Comparison of ENCODE assay signal across 8 cellular contexts in genomic region chr10:71713135-71714040, GRCh38. TPM values are rescaled to one million over a fixed set of nuclear protein-coding genes. Genes with fewer than 3 reads are reported as not detected.
DNase-seq lines count a peak whose midpoint lies in the region; ATAC-seq and TF ChIP-seq lines count a peak whose summit lies in the region.

No MANE protein-coding gene starts in this region.

- H3K36me3 Mint-ChIP-seq in MCF 10A (ENCODE audit: insufficient read depth, unreplicated experiment) (no peaks in the 10 kb centered on the region), immature natural killer cell (no peaks in the 10 kb centered on the region)

- H3K27me3 Mint-ChIP-seq in MCF 10A (ENCODE audit: insufficient read depth, unreplicated experiment) (no peaks in the 10 kb centered on the region), immature natural killer cell (ENCODE audit: low read depth in 3 of 3) (no peaks in the 10 kb centered on the region)

- peak overlapping the region; percentile 41 for H3K4me3 Mint-ChIP-seq in MCF 10A (ENCODE audit: unreplicated experiment)
- H3K4me3 Mint-ChIP-seq in immature natural killer cell: peak overlapping the region; percentile 21 to 87 (median 55)

- H3K27ac ChIP-seq in Peyer's patch: peak overlapping the region; percentile 67 to 88 (median 78)

- H3K27me3 ChIP-seq in Peyer's patch (no peaks in the 10 kb centered on the region), skeletal muscle satellite cell (ENCODE audit: control insufficient read depth, insufficient read depth, low read length) (peaks cover 4% of the 10 kb centered on the region)

- ATAC-seq in HG03378 (IDR thresholded peaks at IDR 0.05; ENCODE audit: unreplicated experiment): no peak

- H3K4me2 ChIP-seq in skeletal muscle satellite cell (ENCODE audit: low read length): peak overlapping the region; percentile 73

- BruUV-seq in MCF 10A (replicated peaks; lab: Mats Ljungman, UMichigan): TSS peak; percentile 47

- peak overlapping the region; percentile 79 for H3K9ac ChIP-seq in skeletal muscle satellite cell (ENCODE audit: low read depth, low read length)

- H3K36me3 ChIP-seq in Peyer's patch (no peaks in the 10 kb centered on the region), skeletal muscle satellite cell (ENCODE audit: insufficient read depth, low read length) (no peaks in the 10 kb centered on the region)

- H3K9me3 Mint-ChIP-seq in MCF 10A (ENCODE audit: unreplicated experiment) (no peaks in the 10 kb centered on the region), immature natural killer cell (no peaks in the 10 kb centered on the region)

- TF ChIP-seq CTCF in Peyer's patch (IDR thresholded peaks at IDR 0.05): peak in 1 of 6 experiments; percentile 22
- TF ChIP-seq CTCF in MCF 10A (IDR thresholded peaks at IDR 0.05; ENCODE audit: unreplicated experiment): no peak

- TF ChIP-seq POLR2A in Peyer's patch (IDR thresholded peaks at IDR 0.05): no peak

- H3K27ac Mint-ChIP-seq in MCF 10A (ENCODE audit: low read depth, unreplicated experiment): peak overlapping the region; percentile 93
- peak overlapping the region; percentile 74 to 99 (median 84) for H3K27ac Mint-ChIP-seq in immature natural killer cell

- peak; percentile 56 for DNase-seq in ELR (ENCODE audit: low read depth)
- DNase-seq in Peyer's patch: peak in 2 of 3 donors; percentile 32 to 75
- DNase-seq in MCF 10A (ENCODE audit: unreplicated experiment): peak; percentile 97
- peak in 1 of 3 donors; percentile 53 for DNase-seq in immature natural killer cell
- no peak for DNase-seq in LoVo (ENCODE audit: low spot score)
- no peak for DNase-seq in HUDEP-2 (lab: John Stamatoyannopoulos, UW; ENCODE audit: unreplicated experiment in 76 of 76)

- H3K9me3 ChIP-seq in Peyer's patch (no peaks in the 10 kb centered on the region), skeletal muscle satellite cell (replicated peaks; ENCODE audit: low read length) (no peaks in the 10 kb centered on the region)

- H3K4me3 ChIP-seq in Peyer's patch (no peak overlapping the region), skeletal muscle satellite cell (ENCODE audit: low read length) (peak overlapping the region; percentile 19)

- peaks cover 5 to 35% (median 30%) of the 10 kb centered on the region in 4 donors for H3K4me1 ChIP-seq in Peyer's patch
- H3K4me1 ChIP-seq in skeletal muscle satellite cell (ENCODE audit: control insufficient read depth, insufficient read depth, low read length): peaks cover 23% of the 10 kb centered on the region

- intact Hi-C loops in MCF 10A (cut with micrococcal nuclease): loop anchor here (5.0 kb wide), 2 partner anchors 59 to 99 kb away; partner anchors contain the start of gene VSIR

- H3K4me1 Mint-ChIP-seq in MCF 10A (ENCODE audit: insufficient read depth, unreplicated experiment): peaks cover 23% of the 10 kb centered on the region
- peaks cover 27% of the 10 kb centered on the region in 2 donors for H3K4me1 Mint-ChIP-seq in immature natural killer cell

- POLR2A ChIA-PET in MCF 10A (lab: Yijun Ruan, JAX): interaction anchor here (0.6 to 3.8 kb wide), 8 partner anchors 15 to 506 kb away, joined by 3 to 19 read pairs (median 4); partner anchors contain the start of genes SLC29A3 and VSIR

- CTCF ChIA-PET in MCF 10A (lab: Yijun Ruan, JAX): interaction anchor here (0.9 to 3.1 kb wide), 6 partner anchors 12 to 399 kb away, joined by 3 to 14 read pairs (median 4); partner anchors contain the start of gene VSIR

RNA-seq across cellular contexts. Expression of gene C10orf105, which starts 6.2 kb away (rescaled TPM):
- total RNA-seq in Peyer's patch: under 1 TPM in 1 of 4 donors, not detected in 3; 0.27 TPM
- total RNA-seq in MCF 10A (2022): not detected in 2 replicates
- polyA plus RNA-seq in immature natural killer cell: under 1 TPM in 2 of 3 donors, not detected in 1; 0.09 to 0.11 TPM
- total RNA-seq in skeletal muscle satellite cell (2012; rRNA removed): not detected in 2 replicates

RNA-seq across cellular contexts. Expression of gene VSIR, which starts 59.9 kb away (rescaled TPM):
- total RNA-seq in Peyer's patch (100 to 1,000 TPM in 3 of 4 donors, 10 to 100 TPM in 1; 38.0 to 169 (median 127) TPM), MCF 10A (2022) (3.6 and 7.0 TPM in 2 replicates)
- polyA plus RNA-seq in immature natural killer cell: 100 to 1,000 TPM; 183 to 376 (median 274) TPM
- total RNA-seq in skeletal muscle satellite cell (2012; rRNA removed): 7.9 and 15.5 TPM in 2 replicates

Comparison
In these comparisons a context has a peak if more than half of its experiments do, and no peak if none do; other contexts are left out.
1. DNase-seq: peak in ELR (single experiment), Peyer's patch (2 of 3) and MCF 10A (single experiment); none in LoVo (single experiment) and HUDEP-2 (0 of 76).